In genomic region chr16:56855201-56855600, GRCh38 we compare ENCODE assay signal across 24 cellular contexts. TPM values are rescaled to one million over a fixed set of nuclear protein-coding genes. Genes with fewer than 3 reads are reported as not detected.
"Had no signal": no experiment of that assay in that cellular context is flagged by ENCODE, and none has a peak within 500 bp of the region (broad histone marks: within the 10 kb centered on the region; RNA-seq: fewer than 3 reads in every experiment).

No MANE protein-coding gene starts in this region.

- FAIRE-seq: HTR-8/SVneo, RCC 7860 had no signal

- H3K27ac ChIP-seq: HL-60 had no signal

- H3K9ac ChIP-seq: SK-N-SH had no signal

- DNase-seq: KBM-7, MV-4-11, NCI-H1048, NCI-H1105, NCI-H1417, NCI-H1436 treated with DMSO at 0.1 percent for 48 hours, NCI-H1694, NCI-H187 treated with DMSO at 0.1 percent for 48 hours, NCI-H2081, NCI-H2171, NCI-H226, NCI-H446, NCI-H510A, NCI-H524 treated with DMSO at 0.1 percent for 48 hours, NCI-H69, NCI-H774, RPMI8226, SHP77, SK-N-SH had no signal

- H3K9me3 ChIP-seq: SK-N-SH had no signal

RNA-seq across cellular contexts. Expression of gene SLC12A3, which starts 9.8 kb away (rescaled TPM):
- total RNA-seq: MCF 10A, SK-MEL-5 had no signal
- polyA plus RNA-seq: SK-N-SH had no signal
